Comparison of ENCODE assay signal across 20 cellular contexts in the genomic region with DNA sequence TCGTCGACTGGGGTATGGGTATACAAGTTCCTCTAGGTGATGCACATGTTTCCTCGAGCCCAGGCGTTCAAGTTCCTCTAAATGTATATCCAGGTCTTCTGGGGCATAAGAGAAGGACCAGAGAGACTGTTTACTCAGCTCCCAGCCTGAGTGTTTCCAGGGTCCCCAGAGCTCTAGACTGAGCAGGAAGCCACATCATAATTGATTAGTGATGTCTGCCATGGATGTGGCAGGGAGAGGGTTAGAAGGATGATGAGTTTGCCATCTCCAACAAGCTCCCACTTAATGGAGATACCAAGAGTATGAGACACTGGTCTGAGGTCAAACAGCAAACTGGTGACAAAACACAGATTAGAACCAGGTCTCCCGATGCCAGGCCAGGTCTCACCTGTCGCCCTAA.
DNase-seq lines count a peak whose midpoint lies in the region; ATAC-seq and TF ChIP-seq lines count a peak whose summit lies in the region.
"Had no signal": no experiment of that assay in that cellular context is flagged by ENCODE, and none has a peak within 500 bp of the region (broad histone marks: within the 10 kb centered on the region; RNA-seq: fewer than 3 reads in every experiment).

No MANE protein-coding gene starts in this region.

- TF ChIP-seq EP300 in upper lobe of left lung (IDR thresholded peaks at IDR 0.05) = no peak

- POLR2A ChIA-PET in activated B cell treated with CpG ODN at 0.5 μM for 24 hours (lab: Charles Lee) = interaction anchor here (1.0 to 2.6 kb wide), 6 partner anchors 9 to 65 kb away, joined by 3 to 12 read pairs (median 3); no protein-coding TSS in a partner anchor

- peaks cover 82% of the 10 kb centered on the region for H3K4me1 Mint-ChIP-seq in activated naive CD4-positive, alpha-beta T cell treated with anti-CD3 and anti-CD28 coated beads, Interleukin-2, amount 10 ng/mL, durations not matched to agents 7 days and 5 days
- peaks cover 48% of the 10 kb centered on the region for H3K4me1 Mint-ChIP-seq in activated naive CD4-positive, alpha-beta T cell treated with anti-CD3 and anti-CD28 coated beads for 36 hours (ENCODE audit: low read depth)
- peaks cover 97% of the 10 kb centered on the region for H3K4me1 Mint-ChIP-seq in activated B cell treated with CpG ODN at 0.5 μM for 24 hours
- H3K4me1 Mint-ChIP-seq in endodermal cell = peaks cover 43% of the 10 kb centered on the region

- peaks cover 16% of the 10 kb centered on the region for H3K9me3 Mint-ChIP-seq in activated naive CD4-positive, alpha-beta T cell treated with anti-CD3 and anti-CD28 coated beads, Interleukin-2, amount 10 ng/mL, durations not matched to agents 7 days and 5 days
- peaks cover 11% of the 10 kb centered on the region for H3K9me3 Mint-ChIP-seq in activated naive CD4-positive, alpha-beta T cell treated with anti-CD3 and anti-CD28 coated beads for 36 hours
- peaks cover 9% of the 10 kb centered on the region for H3K9me3 Mint-ChIP-seq in activated B cell treated with CpG ODN at 0.5 μM for 24 hours
- H3K9me3 Mint-ChIP-seq in endodermal cell = peaks cover 11% of the 10 kb centered on the region

- H3K4me3 ChIP-seq in endodermal cell (ENCODE audit: low read length) (no peak overlapping the region), upper lobe of left lung (no peak overlapping the region)
- H3K4me3 ChIP-seq: gastroesophageal sphincter, right atrium auricular region, transverse colon had no signal

- peak overlapping the region; percentile 55 for H3K27ac Mint-ChIP-seq in activated naive CD4-positive, alpha-beta T cell treated with anti-CD3 and anti-CD28 coated beads, Interleukin-2, amount 10 ng/mL, durations not matched to agents 7 days and 5 days
- no peak overlapping the region for H3K27ac Mint-ChIP-seq in activated naive CD4-positive, alpha-beta T cell treated with anti-CD3 and anti-CD28 coated beads for 36 hours
- H3K27ac Mint-ChIP-seq in activated B cell treated with CpG ODN at 0.5 μM for 24 hours (peak overlapping the region; percentile 88), endodermal cell (peak overlapping the region; percentile 24)
- H3K27ac Mint-ChIP-seq: mesothelial cell of epicardium had no signal

- TF ChIP-seq POLR2A in upper lobe of left lung (IDR thresholded peaks at IDR 0.05) = no peak

- H3K27me3 ChIP-seq in endodermal cell (ENCODE audit: control insufficient read depth, insufficient read depth, low read length, poor library complexity, severe bottlenecking) (no peaks in the 10 kb centered on the region), upper lobe of left lung (no peaks in the 10 kb centered on the region)
- H3K27me3 ChIP-seq: brain microvascular endothelial cell, right atrium auricular region, transverse colon had no signal

- ATAC-seq in activated B cell treated with CpG ODN at 0.5 μM for 24 hours (ENCODE audit: low read depth) (no peak), upper lobe of left lung (ENCODE audit: low FRiP score in 2 of 2) (no peak), HG03135 (IDR thresholded peaks at IDR 0.05; ENCODE audit: unreplicated experiment) (no peak), GM18861 (IDR thresholded peaks at IDR 0.05; ENCODE audit: unreplicated experiment) (no peak)
- ATAC-seq: gastroesophageal sphincter, HCT116 had no signal

- WGBS in endodermal cell (ENCODE audit: insufficient coverage in 1 of 2, insufficient read length in 1 of 2), 2 experiments = 94% methylated on average over 6 of the region's 6 CpGs
- WGBS in upper lobe of left lung, 2 donors = 80 to 84% methylated on average over 6 of the region's 6 CpGs

- H3K27me3 Mint-ChIP-seq in activated naive CD4-positive, alpha-beta T cell treated with anti-CD3 and anti-CD28 coated beads, Interleukin-2, amount 10 ng/mL, durations not matched to agents 7 days and 5 days = peaks cover 3% of the 10 kb centered on the region
- H3K27me3 Mint-ChIP-seq in activated naive CD4-positive, alpha-beta T cell treated with anti-CD3 and anti-CD28 coated beads for 36 hours (ENCODE audit: low read depth) = no peaks in the 10 kb centered on the region
- H3K27me3 Mint-ChIP-seq in activated B cell treated with CpG ODN at 0.5 μM for 24 hours = no peaks in the 10 kb centered on the region
- H3K27me3 Mint-ChIP-seq in endodermal cell (ENCODE audit: insufficient read depth) = no peaks in the 10 kb centered on the region
- H3K27me3 Mint-ChIP-seq: dendritic cell treated with granulocyte-macrophage colony-stimulating factor and Interleukin-4, amounts not matched to agents 40 ng/mL and 50 ng/mL, for 4 days had no signal

- H3K27ac ChIP-seq in endodermal cell (ENCODE audit: low read depth, low read length) (no peak overlapping the region), upper lobe of left lung (peak overlapping the region; percentile 49 to 83 (median 78))
- H3K27ac ChIP-seq: brain microvascular endothelial cell, gastroesophageal sphincter, right atrium auricular region, transverse colon had no signal

- H3K36me3 ChIP-seq in endodermal cell (ENCODE audit: control insufficient read depth, insufficient read depth, low read length) = peaks cover 29% of the 10 kb centered on the region
- no peaks in the 10 kb centered on the region for H3K36me3 ChIP-seq in upper lobe of left lung
- H3K36me3 ChIP-seq: brain microvascular endothelial cell, gastroesophageal sphincter, right atrium auricular region, transverse colon had no signal

- no peak overlapping the region for H3K4me3 Mint-ChIP-seq in activated naive CD4-positive, alpha-beta T cell treated with anti-CD3 and anti-CD28 coated beads, Interleukin-2, amount 10 ng/mL, durations not matched to agents 7 days and 5 days
- no peak overlapping the region for H3K4me3 Mint-ChIP-seq in activated naive CD4-positive, alpha-beta T cell treated with anti-CD3 and anti-CD28 coated beads for 36 hours
- H3K4me3 Mint-ChIP-seq in activated B cell treated with CpG ODN at 0.5 μM for 24 hours = no peak overlapping the region
- no peak overlapping the region for H3K4me3 Mint-ChIP-seq in endodermal cell
- H3K4me3 Mint-ChIP-seq: dendritic cell treated with granulocyte-macrophage colony-stimulating factor and Interleukin-4, amounts not matched to agents 40 ng/mL and 50 ng/mL, for 4 days; mesothelial cell of epicardium had no signal

- no peak for DNase-seq in activated naive CD4-positive, alpha-beta T cell treated with anti-CD3 and anti-CD28 coated beads, Interleukin-2, amount 10 ng/mL, durations not matched to agents 7 days and 5 days
- no peak for DNase-seq in activated naive CD4-positive, alpha-beta T cell treated with anti-CD3 and anti-CD28 coated beads for 36 hours
- DNase-seq in activated B cell treated with CpG ODN at 0.5 μM for 24 hours (no peak), endodermal cell (no peak), upper lobe of left lung (no peak), foreskin melanocyte (no peak)
- DNase-seq: activated naive CD4-positive, alpha-beta T cell treated with anti-CD3 and anti-CD28 coated beads, Interleukin-2, amount 50 U/mL, for 16 hours; brain microvascular endothelial cell; Caco-2; NCI-H1930; NCI-H510A treated with DMSO at 0.1 percent for 48 hours; stimulated activated naive CD4-positive, alpha-beta T cell treated with Interleukin-2 at 50 U/mL for 16 hours; transverse colon had no signal

- no peak overlapping the region for H3K9ac ChIP-seq in endodermal cell (ENCODE audit: extremely low read depth, low read length, poor library complexity, severe bottlenecking)

- TF ChIP-seq CTCF in activated B cell treated with CpG ODN at 0.5 μM for 24 hours (IDR thresholded peaks at IDR 0.05) (no peak), endodermal cell (conservative IDR thresholded peaks at IDR 0.05) (no peak), upper lobe of left lung (IDR thresholded peaks at IDR 0.05) (no peak)

- H3K4me1 ChIP-seq in endodermal cell (ENCODE audit: control insufficient read depth, insufficient read depth, low read length) = peaks cover 19% of the 10 kb centered on the region
- peaks cover 38 to 67% (median 64%) of the 10 kb centered on the region in 4 donors for H3K4me1 ChIP-seq in upper lobe of left lung
- H3K4me1 ChIP-seq: Caco-2 had no signal

- CTCF ChIA-PET in activated naive CD4-positive, alpha-beta T cell treated with anti-CD3 and anti-CD28 coated beads, Interleukin-2, amount 10 ng/mL, durations not matched to agents 7 days and 5 days (lab: Charles Lee) = interaction anchor here (0.9 to 1.1 kb wide), 3 partner anchors 14 to 125 kb away, joined by 3 to 4 read pairs (median 3); no protein-coding TSS in a partner anchor
- CTCF ChIA-PET in activated naive CD4-positive, alpha-beta T cell treated with anti-CD3 and anti-CD28 coated beads for 36 hours (lab: Charles Lee) = interaction anchor here (0.6 kb wide), 1 partner anchor 151 kb away, joined by 4 read pairs; no protein-coding TSS in a partner anchor
- CTCF ChIA-PET in activated B cell treated with CpG ODN at 0.5 μM for 24 hours (lab: Charles Lee) = no interaction called here

- H3K9me3 ChIP-seq in endodermal cell (ENCODE audit: control insufficient read depth, low read length) = peaks cover 7% of the 10 kb centered on the region
- peaks cover 0 to 6% (median 2%) of the 10 kb centered on the region in 4 donors for H3K9me3 ChIP-seq in upper lobe of left lung
- H3K9me3 ChIP-seq: Caco-2, transverse colon had no signal

- H3K36me3 Mint-ChIP-seq in activated naive CD4-positive, alpha-beta T cell treated with anti-CD3 and anti-CD28 coated beads, Interleukin-2, amount 10 ng/mL, durations not matched to agents 7 days and 5 days = peaks cover 83% of the 10 kb centered on the region
- H3K36me3 Mint-ChIP-seq in activated naive CD4-positive, alpha-beta T cell treated with anti-CD3 and anti-CD28 coated beads for 36 hours (ENCODE audit: low read depth) = peaks cover 14% of the 10 kb centered on the region
- H3K36me3 Mint-ChIP-seq in activated B cell treated with CpG ODN at 0.5 μM for 24 hours (ENCODE audit: low read depth) (peaks cover 28% of the 10 kb centered on the region), endodermal cell (ENCODE audit: low read depth) (peaks cover 28% of the 10 kb centered on the region)
- H3K36me3 Mint-ChIP-seq: mesothelial cell of epicardium had no signal

- intact Hi-C loops in activated naive CD4-positive, alpha-beta T cell treated with anti-CD3 and anti-CD28 coated beads for 36 hours (cut with micrococcal nuclease) = no loop called here
- intact Hi-C loops in activated B cell treated with CpG ODN at 0.5 μM for 24 hours (cut with micrococcal nuclease) = loop anchor here (5.0 kb wide), 2 partner anchors 34 to 36 kb away; no protein-coding TSS in a partner anchor
